ENCODE assay signal across 7 cellular contexts in genomic region chr10:46585246-46585645, GRCh38. TPM values are rescaled to one million over a fixed set of nuclear protein-coding genes. Genes with fewer than 3 reads are reported as not detected.
"Had no signal": no experiment of that assay in that cellular context is flagged by ENCODE, and none has a peak within 500 bp of the region (broad histone marks: within the 10 kb centered on the region; RNA-seq: fewer than 3 reads in every experiment).

No MANE protein-coding gene starts in this region.

RNA-seq across cellular contexts. Expression of gene SYT15, which starts 6.3 kb away (rescaled TPM):
- total RNA-seq: H7 had no signal

RNA-seq across cellular contexts. Expression of gene GPRIN2, which starts 28.8 kb away (rescaled TPM):
- total RNA-seq: GM23248, H4, HepG2, HFFc6, HT1080 had no signal
- polyA plus RNA-seq: GM23248, HepG2, IgD-negative memory B cell had no signal
